12 cellular contexts compared by ENCODE assay signal in genomic region chr5:16897284-16897704, GRCh38. TPM values are rescaled to one million over a fixed set of nuclear protein-coding genes. Genes with fewer than 3 reads are reported as not detected.
DNase-seq lines count a peak whose midpoint lies in the region; ATAC-seq, FAIRE-seq and TF ChIP-seq lines count a peak whose summit lies in the region.
"Had no signal": no experiment of that assay in that cellular context is flagged by ENCODE, and none has a peak within 500 bp of the region (broad histone marks: within the 10 kb centered on the region; RNA-seq: fewer than 3 reads in every experiment).

No MANE protein-coding gene starts in this region.

- peaks cover 2% of the 10 kb centered on the region for H3K36me3 Mint-ChIP-seq in astrocyte (ENCODE audit: low read depth, unreplicated experiment)
- no peaks in the 10 kb centered on the region for H3K36me3 Mint-ChIP-seq in stimulated activated effector memory CD8-positive, alpha-beta T cell treated with anti-CD3 and anti-CD28 coated beads, Interleukin-12 subunit alpha, Interleukin-12 subunit beta, amount 100 ng/mL, for 72 hours

- peaks cover 39% of the 10 kb centered on the region for H3K4me1 Mint-ChIP-seq in astrocyte (ENCODE audit: low read depth, unreplicated experiment)
- no peaks in the 10 kb centered on the region for H3K4me1 Mint-ChIP-seq in stimulated activated effector memory CD8-positive, alpha-beta T cell treated with anti-CD3 and anti-CD28 coated beads, Interleukin-12 subunit alpha, Interleukin-12 subunit beta, amount 100 ng/mL, for 72 hours
- H3K4me1 Mint-ChIP-seq: activated B cell treated with CpG ODN at 0.5 μM for 24 hours had no signal

- no peak overlapping the region for H3K9ac ChIP-seq in astrocyte (ENCODE audit: low read length)

- peaks cover 96% of the 10 kb centered on the region for H3K79me2 ChIP-seq in astrocyte (ENCODE audit: insufficient read depth, low read length)

- H3K9me3 ChIP-seq in astrocyte (ENCODE audit: insufficient read depth, low read depth, low read length) (no peaks in the 10 kb centered on the region), mesodermal cell (ENCODE audit: control insufficient read depth, low read length) (no peaks in the 10 kb centered on the region)

- no peaks in the 10 kb centered on the region for H3K27me3 ChIP-seq in astrocyte (ENCODE audit: insufficient read depth, low read length)

- no peak for TF ChIP-seq POLR2A in GM12892 (IDR thresholded peaks at IDR 0.05; ENCODE audit: low read depth, low read length)

- H3K27me3 Mint-ChIP-seq in astrocyte (ENCODE audit: low read depth, unreplicated experiment), result no peaks in the 10 kb centered on the region
- H3K27me3 Mint-ChIP-seq: activated B cell treated with CpG ODN at 0.5 μM for 24 hours had no signal

- H3K9me3 Mint-ChIP-seq in astrocyte (ENCODE audit: unreplicated experiment), result no peaks in the 10 kb centered on the region
- peaks cover 3% of the 10 kb centered on the region for H3K9me3 Mint-ChIP-seq in stimulated activated effector memory CD8-positive, alpha-beta T cell treated with anti-CD3 and anti-CD28 coated beads, Interleukin-12 subunit alpha, Interleukin-12 subunit beta, amount 100 ng/mL, for 72 hours
- H3K9me3 Mint-ChIP-seq: activated B cell treated with CpG ODN at 0.5 μM for 24 hours; activated T-helper 1 cell treated with anti-CD3 and anti-CD28 coated beads, Interleukin-12 subunit alpha, Interleukin-12 subunit beta, Interleukin-2, Interleukin-4 antibody, amounts not matched to agents 30 ng/mL and 10 ng/mL and 1 ng/mL, durations not matched to agents 14 hours and 24 hours and 36 hours had no signal

- no peak overlapping the region for H3K4me3 ChIP-seq in astrocyte (ENCODE audit: insufficient read depth, low read depth, low read length)
- H3K4me3 ChIP-seq in mesodermal cell (ENCODE audit: extremely low read depth, insufficient read depth, low read length, poor library complexity, severe bottlenecking), result no peak overlapping the region

- H3K4me1 ChIP-seq in astrocyte (ENCODE audit: insufficient read depth, low read length), result peaks cover 39% of the 10 kb centered on the region
- H3K4me1 ChIP-seq in mesodermal cell (ENCODE audit: control insufficient read depth, insufficient read depth, low read length, poor library complexity, severe bottlenecking), result peaks cover 73% of the 10 kb centered on the region

- H3K4me3 Mint-ChIP-seq in astrocyte (ENCODE audit: unreplicated experiment), result no peak overlapping the region
- H3K4me3 Mint-ChIP-seq in stimulated activated effector memory CD8-positive, alpha-beta T cell treated with anti-CD3 and anti-CD28 coated beads, Interleukin-12 subunit alpha, Interleukin-12 subunit beta, amount 100 ng/mL, for 72 hours, result no peak overlapping the region
- H3K4me3 Mint-ChIP-seq: activated B cell treated with CpG ODN at 0.5 μM for 24 hours; activated T-helper 1 cell treated with anti-CD3 and anti-CD28 coated beads, Interleukin-12 subunit alpha, Interleukin-12 subunit beta, Interleukin-2, Interleukin-4 antibody, amounts not matched to agents 30 ng/mL and 10 ng/mL and 1 ng/mL, durations not matched to agents 14 hours and 24 hours and 36 hours had no signal

- no peak overlapping the region for H3K27ac Mint-ChIP-seq in astrocyte (ENCODE audit: unreplicated experiment)
- no peak overlapping the region for H3K27ac Mint-ChIP-seq in stimulated activated effector memory CD8-positive, alpha-beta T cell treated with anti-CD3 and anti-CD28 coated beads, Interleukin-12 subunit alpha, Interleukin-12 subunit beta, amount 100 ng/mL, for 72 hours
- H3K27ac Mint-ChIP-seq: activated B cell treated with CpG ODN at 0.5 μM for 24 hours; activated T-helper 1 cell treated with anti-CD3 and anti-CD28 coated beads, Interleukin-12 subunit alpha, Interleukin-12 subunit beta, Interleukin-2, Interleukin-4 antibody, amounts not matched to agents 30 ng/mL and 10 ng/mL and 1 ng/mL, durations not matched to agents 14 hours and 24 hours and 36 hours had no signal

- peak; percentile 36 for DNase-seq in COLO668 (lab: John Stamatoyannopoulos, UW; ENCODE audit: unreplicated experiment)
- DNase-seq in HTR-8/SVneo (ENCODE audit: insufficient read length, low spot score), result peak; percentile 71
- DNase-seq in astrocyte (ENCODE audit: low read depth), result peak; percentile 82
- DNase-seq in glomerular visceral epithelial cell (ENCODE audit: extremely low spot score), result no peak
- no peak for DNase-seq in stimulated activated effector memory CD8-positive, alpha-beta T cell treated with anti-CD3 and anti-CD28 coated beads, Interleukin-12 subunit alpha, Interleukin-12 subunit beta, amount 100 ng/mL, for 72 hours (ENCODE audit: low spot score in 2 of 2)
- DNase-seq in GM12892 (ENCODE audit: insufficient read length), result no peak
- DNase-seq: activated B cell treated with CpG ODN at 0.5 μM for 24 hours, cortex of kidney had no signal

- FAIRE-seq in HTR-8/SVneo (lab: Jason Lieb, UNC), result peak; percentile 82
- peak; percentile 45 for FAIRE-seq in astrocyte (lab: Jason Lieb, UNC)
- no peak for FAIRE-seq in GM12892 (lab: Jason Lieb, UNC)

- no peak overlapping the region for H2AFZ ChIP-seq in astrocyte (ENCODE audit: low read depth, low read length)

- no peak for ATAC-seq in HG03571 (IDR thresholded peaks at IDR 0.05; ENCODE audit: unreplicated experiment)
- ATAC-seq in stimulated activated effector memory CD8-positive, alpha-beta T cell treated with anti-CD3 and anti-CD28 coated beads, Interleukin-12 subunit alpha, Interleukin-12 subunit beta, amount 100 ng/mL, for 72 hours, result no peak
- ATAC-seq: sciatic nerve had no signal

- TF ChIP-seq CTCF in astrocyte (IDR thresholded peaks at IDR 0.05; ENCODE audit: insufficient read depth, low read depth, low read length), result no peak

- H4K20me1 ChIP-seq in astrocyte (ENCODE audit: insufficient read depth, low read length), result peaks cover 87% of the 10 kb centered on the region

- 57 to 64% methylated on average over 5 to 6 of the region's 7 CpGs for WGBS in mesodermal cell (ENCODE audit: insufficient coverage in 2 of 2), 2 experiments

- H3K27ac ChIP-seq in astrocyte (ENCODE audit: low read depth, low read length) (peak overlapping the region; percentile 25), mesodermal cell (ENCODE audit: low read depth, low read length, severe bottlenecking) (peak overlapping the region; percentile 92)

- no peaks in the 10 kb centered on the region for H3K36me3 ChIP-seq in astrocyte (ENCODE audit: insufficient read depth, low read length)
- H3K36me3 ChIP-seq in mesodermal cell (ENCODE audit: control insufficient read depth, insufficient read depth, low read length), result peaks cover 6% of the 10 kb centered on the region

- H3K4me2 ChIP-seq in astrocyte (ENCODE audit: low read length), result peak overlapping the region; percentile 68

RNA-seq across cellular contexts. Expression of gene MYO10, which starts 38.8 kb away (rescaled TPM):
- total RNA-seq in astrocyte, result 65.7 and 80.2 TPM in 2 replicates
- polyA plus RNA-seq in mesodermal cell (2013, experiment 1 of 2), result 86.3 TPM
- 80.2 TPM for polyA plus RNA-seq in mesodermal cell (2013, experiment 2 of 2)
- polyA plus RNA-seq in GM12892 (2012; ENCODE audit: missing spikeins), result not detected

Comparison
In these comparisons a context has a peak if more than half of its experiments do, and no peak if none do; other contexts are left out.
1. DNase-seq: peak in COLO668 (single experiment), HTR-8/SVneo (single experiment) and astrocyte (single experiment); none in glomerular visceral epithelial cell (single experiment), stimulated activated effector memory CD8-positive, alpha-beta T cell treated with anti-CD3 and anti-CD28 coated beads, Interleukin-12 subunit alpha, Interleukin-12 subunit beta, amount 100 ng/mL, for 72 hours (0 of 2) and GM12892 (single experiment).